19 cellular contexts compared by ENCODE assay signal in the genomic region with DNA sequence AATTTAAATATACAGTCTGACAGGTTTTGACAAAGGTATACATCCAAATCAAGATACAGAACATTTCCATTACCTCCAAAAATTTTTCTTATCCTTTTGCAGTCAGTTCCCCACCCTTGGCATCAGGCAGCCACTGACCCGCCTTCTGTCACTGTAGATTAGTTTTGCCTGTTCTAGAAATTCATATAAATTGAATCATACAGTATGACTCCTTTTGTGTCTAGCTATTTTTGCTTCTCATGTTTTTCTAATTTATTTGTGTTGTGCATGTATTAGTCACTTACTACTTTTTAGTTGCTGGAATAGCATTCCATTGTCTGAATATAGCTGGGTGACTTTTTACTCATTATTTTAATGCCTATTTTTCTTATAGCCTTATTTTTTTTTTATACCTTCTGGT. TPM values are rescaled to one million over a fixed set of nuclear protein-coding genes. Genes with fewer than 3 reads are reported as not detected.
DNase-seq lines count a peak whose midpoint lies in the region; FAIRE-seq and TF ChIP-seq lines count a peak whose summit lies in the region.
"Had no signal": no experiment of that assay in that cellular context is flagged by ENCODE, and none has a peak within 500 bp of the region (broad histone marks: within the 10 kb centered on the region; RNA-seq: fewer than 3 reads in every experiment).

No MANE protein-coding gene starts in this region.

- H3K27ac ChIP-seq in endothelial cell of umbilical vein (ENCODE audit: insufficient read depth, low read depth, low read length) (peak overlapping the region; percentile 59), endodermal cell (ENCODE audit: low read depth, low read length) (no peak overlapping the region)
- H3K27ac ChIP-seq: ascending aorta, heart right ventricle, sigmoid colon had no signal

- BruUV-seq in endothelial cell of umbilical vein (replicated peaks; lab: Mats Ljungman, UMichigan) = no TSS peak

- H3K4me2 ChIP-seq in endothelial cell of umbilical vein (ENCODE audit: insufficient read depth, low read length) = peak overlapping the region; percentile 29

- dilution Hi-C loops in endothelial cell of umbilical vein (cut with MboI; ENCODE audit: extremely low pct_ligation_motif_present, low sequenced_read_pairs) = loop anchor here (25.0 kb wide), 1 partner anchor 531 kb away; no protein-coding TSS in a partner anchor

- H3K79me2 ChIP-seq in endothelial cell of umbilical vein (ENCODE audit: control insufficient read depth, insufficient read depth, low read length) = peaks cover 17% of the 10 kb centered on the region

- peaks cover 51% of the 10 kb centered on the region for H3K4me1 ChIP-seq in endothelial cell of umbilical vein (ENCODE audit: control insufficient read depth, extremely low read depth, insufficient read depth, low read length)
- no peaks in the 10 kb centered on the region for H3K4me1 ChIP-seq in endodermal cell (ENCODE audit: control insufficient read depth, insufficient read depth, low read length)

- 94% methylated on average over 1 of the region's 1 CpG; no CpG with 5 or more reads in 1 of the 2 experiments for WGBS in endodermal cell (ENCODE audit: insufficient coverage in 1 of 2, insufficient read length in 1 of 2), 2 experiments

- H2AFZ ChIP-seq in endothelial cell of umbilical vein (ENCODE audit: low read depth, low read length) = no peak overlapping the region

- no peaks in the 10 kb centered on the region for H3K27me3 Mint-ChIP-seq in endodermal cell (ENCODE audit: insufficient read depth)
- H3K27me3 Mint-ChIP-seq: activated T-cell treated with anti-CD3 and anti-CD28 coated beads, Interleukin-2, amount 50 U/mL, for 24 hours had no signal

- H3K4me3 Mint-ChIP-seq in endodermal cell = no peak overlapping the region
- H3K4me3 Mint-ChIP-seq: activated T-cell treated with anti-CD3 and anti-CD28 coated beads, Interleukin-2, amount 50 U/mL, for 24 hours had no signal

- H4K20me1 ChIP-seq in endothelial cell of umbilical vein (replicated peaks; ENCODE audit: control insufficient read depth, extremely low read depth, insufficient read depth, low read length) = no peaks in the 10 kb centered on the region

- no peak for TF ChIP-seq CTCF in endothelial cell of umbilical vein (IDR thresholded peaks at IDR 0.05; ENCODE audit: extremely low read depth in 1 of 2, insufficient read depth in 1 of 2, low read depth in 1 of 2, low read length in 2 of 2)
- TF ChIP-seq CTCF in endodermal cell (conservative IDR thresholded peaks at IDR 0.05) = no peak

- no peaks in the 10 kb centered on the region for H3K9me1 ChIP-seq in endothelial cell of umbilical vein (replicated peaks; ENCODE audit: control insufficient read depth, extremely low read depth, insufficient read depth, low read length)

- peaks cover 8 to 17% of the 10 kb centered on the region in 2 experiments for H3K36me3 ChIP-seq in endothelial cell of umbilical vein (ENCODE audit: control insufficient read depth in 2 of 2, extremely low read depth in 1 of 2, insufficient read depth in 2 of 2, low read length in 2 of 2)
- H3K36me3 ChIP-seq in endodermal cell (ENCODE audit: control insufficient read depth, insufficient read depth, low read length) = peaks cover 62% of the 10 kb centered on the region

- no peak for FAIRE-seq in endothelial cell of umbilical vein (lab: Jason Lieb, UNC)
- FAIRE-seq: H1 had no signal

- intact Hi-C loops in endothelial cell of umbilical vein (cut with micrococcal nuclease) = no loop called here

- CTCF ChIA-PET in endothelial cell of umbilical vein (lab: Charles Lee) (interaction anchor here (1.0 to 1.1 kb wide), 2 partner anchors 8 to 18 kb away, joined by 4 to 7 read pairs; no protein-coding TSS in a partner anchor), HEK293T (lab: Yijun Ruan, JAX) (no interaction called here)

- H3K27me3 ChIP-seq in endothelial cell of umbilical vein (ENCODE audit: control insufficient read depth in 2 of 2, insufficient read depth in 2 of 2, low read length in 2 of 2) (no peaks in the 10 kb centered on the region), endodermal cell (ENCODE audit: control insufficient read depth, insufficient read depth, low read length, poor library complexity, severe bottlenecking) (no peaks in the 10 kb centered on the region)
- H3K27me3 ChIP-seq: ascending aorta, heart right ventricle, sigmoid colon had no signal

- H3K36me3 Mint-ChIP-seq in endodermal cell (ENCODE audit: low read depth) = peaks cover 46% of the 10 kb centered on the region

- no peaks in the 10 kb centered on the region for H3K9me3 ChIP-seq in endothelial cell of umbilical vein (replicated peaks; ENCODE audit: control insufficient read depth, insufficient read depth, low read length)
- H3K9me3 ChIP-seq in endodermal cell (ENCODE audit: control insufficient read depth, low read length) = no peaks in the 10 kb centered on the region
- H3K9me3 ChIP-seq: ascending aorta, heart right ventricle, sigmoid colon had no signal

- H3K9ac ChIP-seq in endothelial cell of umbilical vein (replicated peaks; ENCODE audit: extremely low read depth, insufficient read depth, low read length) (peak overlapping the region; percentile 15), endodermal cell (ENCODE audit: extremely low read depth, low read length, poor library complexity, severe bottlenecking) (no peak overlapping the region)

- no peak overlapping the region for H3K27ac Mint-ChIP-seq in endodermal cell
- H3K27ac Mint-ChIP-seq: activated T-cell treated with anti-CD3 and anti-CD28 coated beads, Interleukin-2, amount 50 U/mL, for 24 hours had no signal

- POLR2A ChIA-PET in endothelial cell of umbilical vein (lab: Charles Lee) = no interaction called here
- POLR2A ChIA-PET in HEK293T (lab: Yijun Ruan, JAX) = no interaction called here

- no peaks in the 10 kb centered on the region for H3K9me3 Mint-ChIP-seq in endodermal cell
- H3K9me3 Mint-ChIP-seq: activated T-cell treated with anti-CD3 and anti-CD28 coated beads, Interleukin-2, amount 50 U/mL, for 24 hours had no signal

- TF ChIP-seq POLR2A in endothelial cell of umbilical vein (IDR thresholded peaks at IDR 0.05; ENCODE audit: low read depth, low read length) = no peak

- H3K4me3 ChIP-seq in endothelial cell of umbilical vein (replicated peaks in 1 of 3; ENCODE audit: insufficient read depth in 1 of 3, low read depth in 1 of 3, low read length in 3 of 3) (no peak overlapping the region), endodermal cell (ENCODE audit: low read length) (no peak overlapping the region)
- H3K4me3 ChIP-seq: ascending aorta, heart right ventricle, sigmoid colon had no signal

- DNase-seq in ELR (ENCODE audit: low read depth) (peak; percentile 75), M059J (ENCODE audit: low read depth) (peak; percentile 59), endothelial cell of umbilical vein (ENCODE audit: low read depth, low spot score) (no peak), kidney tubule cell (ENCODE audit: low spot score) (peak; percentile 44), MV-4-11 (lab: John Stamatoyannopoulos, UW) (no peak), endodermal cell (no peak), NCI-H1105 (lab: John Stamatoyannopoulos, UW) (no peak), HEK293T (ENCODE audit: extremely low spot score) (no peak)
- DNase-seq: activated naive CD4-positive, alpha-beta T cell treated with Interleukin-2 at 50 U/mL for 16 hours; activated T-cell treated with anti-CD3 and anti-CD28 coated beads, Interleukin-2, amount 50 U/mL, for 24 hours; effector memory CD4-positive, alpha-beta T cell; heart right ventricle; NCI-H187; NCI-H526 treated with DMSO at 0.1 percent for 48 hours; sigmoid colon; trophoblast cell had no signal

- peaks cover 2% of the 10 kb centered on the region for H3K4me1 Mint-ChIP-seq in endodermal cell

TF ChIP-seq in HEK293T, 16 proteins besides CTCF, POLR2A, EP300 and RAD21 (continues in another document):
- TF ChIP-seq HDGF (IDR thresholded peaks at IDR 0.05; ENCODE audit: borderline replicate concordance) (no peak), TARDBP (IDR thresholded peaks at IDR 0.05) (no peak)

RNA-seq across cellular contexts. Expression of a gene that starts 3.8 kb away (rescaled TPM):
- 5.9 and 7.8 TPM in 2 replicates for total RNA-seq in M059J (2014; rRNA removed; shearing (Covaris generic))
- total RNA-seq in endothelial cell of umbilical vein (10.5 and 11.7 TPM in 2 replicates), endodermal cell (1 to 10 TPM; 4.3 to 6.0 TPM)
- 5.9 and 6.6 TPM in 2 replicates for polyA plus RNA-seq in endothelial cell of umbilical vein
- 5.3 and 5.7 TPM in 2 replicates for polyA plus RNA-seq in endothelial cell of umbilical vein (2011; cell fraction: cytosol; rRNA removed)
- polyA plus RNA-seq in endothelial cell of umbilical vein (2011; cell fraction: nucleus; rRNA removed) = 23.9 and 27.8 TPM in 2 replicates
- 6.5 and 9.0 TPM in 2 replicates for polyA plus RNA-seq in endothelial cell of umbilical vein (2012)
- polyA minus RNA-seq in endothelial cell of umbilical vein = 20.9 and 22.0 TPM in 2 replicates
- 10.0 TPM for polyA minus RNA-seq in endothelial cell of umbilical vein (2011; cell fraction: cytosol; rRNA and poly(A)+ RNA removed)
- 47.3 and 73.9 TPM in 2 replicates for polyA minus RNA-seq in endothelial cell of umbilical vein (2011; cell fraction: nucleus; rRNA and poly(A)+ RNA removed)
- 4.5 TPM for polyA plus RNA-seq in endodermal cell (2013, experiment 1 of 2)
- polyA plus RNA-seq in endodermal cell (2013, experiment 2 of 2) = 4.1 TPM

RNA-seq across cellular contexts. Expression of a gene that starts 25.7 kb away (rescaled TPM):
- total RNA-seq in M059J (2014; rRNA removed; shearing (Covaris generic)) = 0.39 and 0.47 TPM in 2 replicates
- 22.1 and 42.0 TPM in 2 replicates for total RNA-seq in endothelial cell of umbilical vein
- 55.8 and 65.0 TPM in 2 replicates for polyA plus RNA-seq in endothelial cell of umbilical vein
- 33.7 and 34.7 TPM in 2 replicates for polyA plus RNA-seq in endothelial cell of umbilical vein (2011; cell fraction: cytosol; rRNA removed)
- polyA plus RNA-seq in endothelial cell of umbilical vein (2011; cell fraction: nucleus; rRNA removed) = 120 and 125 TPM in 2 replicates
- polyA plus RNA-seq in endothelial cell of umbilical vein (2012) = 3.6 and 7.9 TPM in 2 replicates
- polyA minus RNA-seq in endothelial cell of umbilical vein = 176 and 196 TPM in 2 replicates
- polyA minus RNA-seq in endothelial cell of umbilical vein (2011; cell fraction: cytosol; rRNA and poly(A)+ RNA removed) = not detected
- 126 and 158 TPM in 2 replicates for polyA minus RNA-seq in endothelial cell of umbilical vein (2011; cell fraction: nucleus; rRNA and poly(A)+ RNA removed)
- 10 to 100 TPM; 13.8 to 18.2 TPM for total RNA-seq in endodermal cell
- 0.64 TPM for polyA plus RNA-seq in endodermal cell (2013, experiment 1 of 2)
- polyA plus RNA-seq in endodermal cell (2013, experiment 2 of 2) = 0.50 TPM
- polyA plus RNA-seq: neural cell had no signal

RNA-seq across cellular contexts. Expression of a gene that starts 47.3 kb away (rescaled TPM):
- 4.0 and 5.7 TPM in 2 replicates for total RNA-seq in M059J (2014; rRNA removed; shearing (Covaris generic))
- total RNA-seq in endothelial cell of umbilical vein (2.3 and 3.0 TPM in 2 replicates), endodermal cell (1 to 10 TPM; 3.1 to 5.4 TPM)
- 2.4 TPM in 2 replicates for polyA plus RNA-seq in endothelial cell of umbilical vein
- 1.1 and 1.7 TPM in 2 replicates for polyA plus RNA-seq in endothelial cell of umbilical vein (2011; cell fraction: cytosol; rRNA removed)
- 12.1 and 12.6 TPM in 2 replicates for polyA plus RNA-seq in endothelial cell of umbilical vein (2011; cell fraction: nucleus; rRNA removed)
- polyA plus RNA-seq in endothelial cell of umbilical vein (2012) = 1.2 and 1.3 TPM in 2 replicates
- polyA minus RNA-seq in endothelial cell of umbilical vein = 7.8 and 11.1 TPM in 2 replicates
- polyA minus RNA-seq in endothelial cell of umbilical vein (2011; cell fraction: cytosol; rRNA and poly(A)+ RNA removed) = 1.1 TPM
- 24.5 and 31.8 TPM in 2 replicates for polyA minus RNA-seq in endothelial cell of umbilical vein (2011; cell fraction: nucleus; rRNA and poly(A)+ RNA removed)
- 2.8 TPM for polyA plus RNA-seq in endodermal cell (2013, experiment 1 of 2)
- 2.7 TPM for polyA plus RNA-seq in endodermal cell (2013, experiment 2 of 2)

Comparison
In these comparisons a context has a peak if more than half of its experiments do, and no peak if none do; other contexts are left out.
1. DNase-seq: peak in ELR (single experiment), M059J (single experiment) and kidney tubule cell (single experiment); none in endothelial cell of umbilical vein (single experiment), MV-4-11 (single experiment), endodermal cell (single experiment), NCI-H1105 (single experiment) and HEK293T (single experiment).
2. RNA of a gene that starts 25.7 kb away (total RNA-seq): 22.1 to 42.0 TPM in endothelial cell of umbilical vein and 13.8 to 18.2 TPM in endodermal cell; 0.39 to 0.47 TPM in M059J; every median in the first group is over 10 times any median in the second.